Comparison of ENCODE assay signal across 10 cellular contexts in the genomic region with DNA sequence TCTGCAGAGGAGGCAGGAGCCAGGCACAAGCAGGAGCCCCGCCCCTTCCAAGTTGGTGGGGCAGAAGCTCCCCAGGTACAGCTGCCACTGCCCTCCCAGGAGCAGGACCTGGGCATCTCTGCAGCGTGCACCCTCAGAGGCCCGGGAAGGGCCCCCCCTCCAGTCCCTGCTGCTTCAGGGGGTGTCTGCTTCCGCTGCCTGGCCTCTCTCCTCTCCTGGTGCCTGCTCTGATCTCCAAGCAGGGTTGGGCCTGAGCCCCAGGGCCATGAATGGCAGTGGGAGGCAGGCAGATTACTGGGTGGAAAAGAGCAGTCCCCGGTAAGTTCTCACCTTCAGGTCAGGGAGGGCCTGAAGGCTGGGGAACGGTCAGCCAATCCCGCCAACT. TPM values are rescaled to one million over a fixed set of nuclear protein-coding genes. Genes with fewer than 3 reads are reported as not detected.
"Had no signal": no experiment of that assay in that cellular context is flagged by ENCODE, and none has a peak within 500 bp of the region (broad histone marks: within the 10 kb centered on the region; RNA-seq: fewer than 3 reads in every experiment).

No MANE protein-coding gene starts in this region.

- FAIRE-seq: HepG2 had no signal

- H3K27ac ChIP-seq: HL-60 had no signal

- H3K4me3 Mint-ChIP-seq: HFFc6, IgD-negative memory B cell had no signal

- H3K36me3 ChIP-seq: HAP-1 had no signal

- H3K36me3 Mint-ChIP-seq: IgD-negative memory B cell had no signal

- H3K27ac Mint-ChIP-seq: HFFc6, IgD-negative memory B cell had no signal

- H3K4me3 ChIP-seq: HAP-1 had no signal

- DNase-seq: GOT3, H7, HFFc6, KBM-7 had no signal

- H3K9me3 Mint-ChIP-seq: HFFc6 had no signal

- H3K4me1 Mint-ChIP-seq: IgD-negative memory B cell had no signal

- H3K4me1 ChIP-seq: HAP-1 had no signal

- H3K9me3 ChIP-seq: HAP-1 had no signal

RNA-seq across cellular contexts. Expression of gene KRT76, which starts 35.0 kb away (rescaled TPM):
- total RNA-seq: H4, H7, HepG2, HFFc6, HT1080 had no signal
- polyA plus RNA-seq: HepG2, IgD-negative memory B cell had no signal

RNA-seq across cellular contexts. Expression of gene KRT77, which starts 38.9 kb away (rescaled TPM):
- total RNA-seq: H4, H7, HepG2, HFFc6, HT1080 had no signal
- polyA plus RNA-seq: HepG2, IgD-negative memory B cell had no signal

RNA-seq across cellular contexts. Expression of gene KRT3, which starts 53.7 kb away (rescaled TPM):
- total RNA-seq: H4, H7, HepG2, HFFc6 had no signal
- polyA plus RNA-seq: HepG2, IgD-negative memory B cell had no signal
